ENCODE assay signal across 1 cellular context in the genomic region with DNA sequence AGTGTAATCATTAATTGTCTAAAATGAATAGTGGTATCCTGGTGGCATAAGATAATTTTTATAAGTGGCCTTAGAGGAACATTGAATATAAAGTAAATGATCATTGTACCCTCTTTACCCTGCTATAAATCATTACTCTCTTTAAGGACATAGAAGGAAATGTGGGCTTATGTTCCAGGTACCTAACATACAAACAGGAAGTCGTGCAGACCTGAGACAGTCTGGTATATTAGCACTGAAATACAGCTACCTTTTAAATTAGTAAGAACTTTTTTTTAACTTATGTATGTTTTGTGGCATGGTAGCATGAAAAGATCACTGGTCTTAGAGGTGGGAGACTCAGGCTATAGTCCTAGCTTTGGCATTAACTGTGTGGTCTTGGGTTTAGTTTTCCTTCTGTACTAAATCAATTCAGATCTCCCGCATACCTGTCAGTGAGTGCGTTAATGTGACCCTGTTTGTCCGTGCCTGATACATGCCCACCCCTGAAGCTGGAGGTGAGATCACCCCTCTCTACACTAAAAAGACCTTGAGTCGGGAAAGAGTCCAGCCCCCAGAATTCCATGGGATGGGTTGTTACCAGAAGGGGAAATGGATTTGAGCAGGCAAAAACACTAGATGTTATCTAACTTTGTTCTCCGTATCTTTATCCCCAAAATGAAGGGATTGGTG.
TF ChIP-seq lines count a peak whose summit lies in the region.

No MANE protein-coding gene starts in this region.

TF ChIP-seq in endothelial cell of umbilical vein, 7 proteins besides CTCF, POLR2A, EP300 and RAD21 (continued from another document):
- TF ChIP-seq, protein P1, sequence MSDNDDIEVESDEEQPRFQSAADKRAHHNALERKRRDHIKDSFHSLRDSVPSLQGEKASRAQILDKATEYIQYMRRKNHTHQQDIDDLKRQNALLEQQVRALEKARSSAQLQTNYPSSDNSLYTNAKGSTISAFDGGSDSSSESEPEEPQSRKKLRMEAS (IDR thresholded peaks at IDR 0.05; ENCODE audit: insufficient read depth, insufficient read length): no peak
- TF ChIP-seq EZH2 (IDR thresholded peaks at IDR 0.05; ENCODE audit: borderline replicate concordance, low read depth, low read length, severe bottlenecking): no peak
